8 cellular contexts compared by ENCODE assay signal in genomic region chrX:67555578-67556203, GRCh38.
A peak's percentile ranks its signal among the peaks of the same experiment; 100 is the strongest.
DNase-seq lines count a peak whose midpoint lies in the region; ATAC-seq and TF ChIP-seq lines count a peak whose summit lies in the region.

No MANE protein-coding gene starts in this region.

- ATAC-seq in GM18517 (IDR thresholded peaks at IDR 0.05; ENCODE audit: unreplicated experiment) (peak; percentile 69), GM18498 (IDR thresholded peaks at IDR 0.05; ENCODE audit: unreplicated experiment) (no peak), GM21381 (IDR thresholded peaks at IDR 0.05; ENCODE audit: unreplicated experiment) (no peak)

- H3K9me3 ChIP-seq in neutrophil, result no peaks in the 10 kb centered on the region

- H3K4me3 ChIP-seq in AG10803 (ENCODE audit: low read length) (no peak overlapping the region), neutrophil (ENCODE audit: low read depth in 1 of 2, low read length in 1 of 2) (no peak overlapping the region)

- H3K4me1 ChIP-seq in neutrophil (ENCODE audit: control insufficient read depth in 1 of 2, insufficient read depth in 1 of 2, low read depth in 1 of 2, low read length in 1 of 2), result no peaks in the 10 kb centered on the region

- H3K27ac ChIP-seq in neutrophil, result no peak overlapping the region

- TF ChIP-seq CTCF in AG10803 (conservative IDR thresholded peaks at IDR 0.05; ENCODE audit: low read length), result peak; percentile 78
- peak; percentile 70 for TF ChIP-seq CTCF in neutrophil (IDR thresholded peaks at IDR 0.05)

- H3K36me3 ChIP-seq in neutrophil, result no peaks in the 10 kb centered on the region

- DNase-seq in AG10803 (ENCODE audit: low read depth) (peak; percentile 42), MV-4-11 (lab: John Stamatoyannopoulos, UW) (peak; percentile 17), ecto neural progenitor cell (ENCODE audit: low spot score) (peak; percentile 45)
- no peak for DNase-seq in activated naive CD4-positive, alpha-beta T cell treated with anti-CD3 and anti-CD28 coated beads, Interleukin-2, amount 50 U/mL, for 16 hours

- H3K27me3 ChIP-seq in neutrophil, result no peaks in the 10 kb centered on the region
